1 cellular context compared by ENCODE assay signal in the genomic region with DNA sequence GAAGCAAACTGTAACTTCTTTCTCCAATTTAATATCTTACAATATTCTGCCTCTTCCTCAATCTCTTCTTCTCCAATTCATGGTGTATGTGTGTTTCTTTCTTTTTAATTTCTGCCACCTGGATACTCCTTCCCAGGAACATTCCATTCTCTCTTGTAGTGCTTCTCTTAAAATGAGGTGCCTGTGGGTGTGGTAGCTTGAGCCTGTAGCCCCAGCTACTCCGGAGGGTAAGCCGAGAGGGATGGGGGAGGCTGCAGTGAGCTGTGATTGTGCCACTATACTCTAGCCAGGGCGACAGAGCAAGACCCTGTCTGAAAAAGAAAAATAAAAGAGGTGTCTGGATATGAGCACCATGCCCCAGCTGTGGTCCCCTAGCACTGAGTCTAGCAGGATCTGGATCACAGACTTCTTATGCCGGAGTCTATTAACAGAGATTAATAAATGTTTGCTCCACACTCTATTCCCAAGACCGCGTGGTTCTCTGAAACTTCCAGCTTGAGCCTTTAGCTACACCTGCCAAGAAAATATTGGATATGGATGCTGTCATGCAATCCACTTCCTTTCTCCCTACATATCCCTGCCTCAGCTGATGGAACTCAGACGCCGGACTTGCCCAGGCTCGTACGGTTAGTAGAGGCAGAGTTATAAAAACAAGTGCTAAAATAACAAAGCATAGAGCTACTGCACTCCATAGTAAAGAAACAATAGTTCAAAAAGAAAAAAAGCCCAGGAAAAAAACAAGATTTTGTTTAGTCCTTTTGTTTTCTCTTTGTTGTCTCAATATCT.
TF ChIP-seq lines count a peak whose summit lies in the region.

No MANE protein-coding gene starts in this region.

TF ChIP-seq in GM23338, 12 proteins besides CTCF, POLR2A, EP300 and RAD21 (continued from another document):
- TF ChIP-seq, protein P1, sequence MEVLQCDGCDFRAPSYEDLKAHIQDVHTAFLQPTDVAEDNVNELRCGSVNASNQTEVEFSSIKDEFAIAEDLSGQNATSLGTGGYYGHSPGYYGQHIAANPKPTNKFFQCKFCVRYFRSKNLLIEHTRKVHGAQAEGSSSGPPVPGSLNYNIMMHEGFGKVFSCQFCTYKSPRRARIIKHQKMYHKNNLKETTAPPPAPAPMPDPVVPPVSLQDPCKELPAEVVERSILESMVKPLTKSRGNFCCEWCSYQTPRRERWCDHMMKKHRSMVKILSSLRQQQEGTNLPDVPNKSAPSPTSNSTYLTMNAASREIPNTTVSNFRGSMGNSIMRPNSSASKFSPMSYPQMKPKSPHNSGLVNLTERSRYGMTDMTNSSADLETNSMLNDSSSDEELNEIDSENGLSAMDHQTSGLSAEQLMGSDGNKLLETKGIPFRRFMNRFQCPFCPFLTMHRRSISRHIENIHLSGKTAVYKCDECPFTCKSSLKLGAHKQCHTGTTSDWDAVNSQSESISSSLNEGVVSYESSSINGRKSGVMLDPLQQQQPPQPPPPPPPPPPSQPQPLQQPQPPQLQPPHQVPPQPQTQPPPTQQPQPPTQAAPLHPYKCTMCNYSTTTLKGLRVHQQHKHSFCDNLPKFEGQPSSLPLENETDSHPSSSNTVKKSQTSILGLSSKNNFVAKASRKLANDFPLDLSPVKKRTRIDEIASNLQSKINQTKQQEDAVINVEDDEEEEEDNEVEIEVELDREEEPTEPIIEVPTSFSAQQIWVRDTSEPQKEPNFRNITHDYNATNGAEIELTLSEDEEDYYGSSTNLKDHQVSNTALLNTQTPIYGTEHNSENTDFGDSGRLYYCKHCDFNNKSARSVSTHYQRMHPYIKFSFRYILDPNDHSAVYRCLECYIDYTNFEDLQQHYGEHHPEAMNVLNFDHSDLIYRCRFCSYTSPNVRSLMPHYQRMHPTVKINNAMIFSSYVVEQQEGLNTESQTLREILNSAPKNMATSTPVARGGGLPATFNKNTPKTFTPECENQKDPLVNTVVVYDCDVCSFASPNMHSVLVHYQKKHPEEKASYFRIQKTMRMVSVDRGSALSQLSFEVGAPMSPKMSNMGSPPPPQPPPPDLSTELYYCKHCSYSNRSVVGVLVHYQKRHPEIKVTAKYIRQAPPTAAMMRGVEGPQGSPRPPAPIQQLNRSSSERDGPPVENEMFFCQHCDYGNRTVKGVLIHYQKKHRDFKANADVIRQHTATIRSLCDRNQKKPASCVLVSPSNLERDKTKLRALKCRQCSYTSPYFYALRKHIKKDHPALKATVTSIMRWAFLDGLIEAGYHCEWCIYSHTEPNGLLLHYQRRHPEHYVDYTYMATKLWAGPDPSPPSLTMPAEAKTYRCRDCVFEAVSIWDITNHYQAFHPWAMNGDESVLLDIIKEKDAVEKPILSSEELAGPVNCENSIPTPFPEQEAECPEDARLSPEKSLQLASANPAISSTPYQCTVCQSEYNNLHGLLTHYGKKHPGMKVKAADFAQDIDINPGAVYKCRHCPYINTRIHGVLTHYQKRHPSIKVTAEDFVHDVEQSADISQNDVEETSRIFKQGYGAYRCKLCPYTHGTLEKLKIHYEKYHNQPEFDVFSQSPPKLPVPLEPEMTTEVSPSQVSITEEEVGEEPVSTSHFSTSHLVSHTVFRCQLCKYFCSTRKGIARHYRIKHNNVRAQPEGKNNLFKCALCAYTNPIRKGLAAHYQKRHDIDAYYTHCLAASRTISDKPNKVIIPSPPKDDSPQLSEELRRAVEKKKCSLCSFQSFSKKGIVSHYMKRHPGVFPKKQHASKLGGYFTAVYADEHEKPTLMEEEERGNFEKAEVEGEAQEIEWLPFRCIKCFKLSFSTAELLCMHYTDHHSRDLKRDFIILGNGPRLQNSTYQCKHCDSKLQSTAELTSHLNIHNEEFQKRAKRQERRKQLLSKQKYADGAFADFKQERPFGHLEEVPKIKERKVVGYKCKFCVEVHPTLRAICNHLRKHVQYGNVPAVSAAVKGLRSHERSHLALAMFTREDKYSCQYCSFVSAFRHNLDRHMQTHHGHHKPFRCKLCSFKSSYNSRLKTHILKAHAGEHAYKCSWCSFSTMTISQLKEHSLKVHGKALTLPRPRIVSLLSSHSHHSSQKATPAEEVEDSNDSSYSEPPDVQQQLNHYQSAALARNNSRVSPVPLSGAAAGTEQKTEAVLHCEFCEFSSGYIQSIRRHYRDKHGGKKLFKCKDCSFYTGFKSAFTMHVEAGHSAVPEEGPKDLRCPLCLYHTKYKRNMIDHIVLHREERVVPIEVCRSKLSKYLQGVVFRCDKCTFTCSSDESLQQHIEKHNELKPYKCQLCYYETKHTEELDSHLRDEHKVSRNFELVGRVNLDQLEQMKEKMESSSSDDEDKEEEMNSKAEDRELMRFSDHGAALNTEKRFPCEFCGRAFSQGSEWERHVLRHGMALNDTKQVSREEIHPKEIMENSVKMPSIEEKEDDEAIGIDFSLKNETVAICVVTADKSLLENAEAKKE (CRISPR knock-in tag; IDR thresholded peaks at IDR 0.05) = no peak
- TF ChIP-seq ZNF114 (CRISPR knock-in tag; IDR thresholded peaks at IDR 0.05) (no peak), JUNB (IDR thresholded peaks at IDR 0.05; ENCODE audit: unreplicated experiment) (no peak), EZH2phosphoT487 (IDR thresholded peaks at IDR 0.05; ENCODE audit: unreplicated experiment) (no peak)
- TF ChIP-seq, protein P2, sequence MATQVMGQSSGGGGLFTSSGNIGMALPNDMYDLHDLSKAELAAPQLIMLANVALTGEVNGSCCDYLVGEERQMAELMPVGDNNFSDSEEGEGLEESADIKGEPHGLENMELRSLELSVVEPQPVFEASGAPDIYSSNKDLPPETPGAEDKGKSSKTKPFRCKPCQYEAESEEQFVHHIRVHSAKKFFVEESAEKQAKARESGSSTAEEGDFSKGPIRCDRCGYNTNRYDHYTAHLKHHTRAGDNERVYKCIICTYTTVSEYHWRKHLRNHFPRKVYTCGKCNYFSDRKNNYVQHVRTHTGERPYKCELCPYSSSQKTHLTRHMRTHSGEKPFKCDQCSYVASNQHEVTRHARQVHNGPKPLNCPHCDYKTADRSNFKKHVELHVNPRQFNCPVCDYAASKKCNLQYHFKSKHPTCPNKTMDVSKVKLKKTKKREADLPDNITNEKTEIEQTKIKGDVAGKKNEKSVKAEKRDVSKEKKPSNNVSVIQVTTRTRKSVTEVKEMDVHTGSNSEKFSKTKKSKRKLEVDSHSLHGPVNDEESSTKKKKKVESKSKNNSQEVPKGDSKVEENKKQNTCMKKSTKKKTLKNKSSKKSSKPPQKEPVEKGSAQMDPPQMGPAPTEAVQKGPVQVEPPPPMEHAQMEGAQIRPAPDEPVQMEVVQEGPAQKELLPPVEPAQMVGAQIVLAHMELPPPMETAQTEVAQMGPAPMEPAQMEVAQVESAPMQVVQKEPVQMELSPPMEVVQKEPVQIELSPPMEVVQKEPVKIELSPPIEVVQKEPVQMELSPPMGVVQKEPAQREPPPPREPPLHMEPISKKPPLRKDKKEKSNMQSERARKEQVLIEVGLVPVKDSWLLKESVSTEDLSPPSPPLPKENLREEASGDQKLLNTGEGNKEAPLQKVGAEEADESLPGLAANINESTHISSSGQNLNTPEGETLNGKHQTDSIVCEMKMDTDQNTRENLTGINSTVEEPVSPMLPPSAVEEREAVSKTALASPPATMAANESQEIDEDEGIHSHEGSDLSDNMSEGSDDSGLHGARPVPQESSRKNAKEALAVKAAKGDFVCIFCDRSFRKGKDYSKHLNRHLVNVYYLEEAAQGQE (IDR thresholded peaks at IDR 0.05; ENCODE audit: unreplicated experiment) = no peak
- TF ChIP-seq, protein P3, sequence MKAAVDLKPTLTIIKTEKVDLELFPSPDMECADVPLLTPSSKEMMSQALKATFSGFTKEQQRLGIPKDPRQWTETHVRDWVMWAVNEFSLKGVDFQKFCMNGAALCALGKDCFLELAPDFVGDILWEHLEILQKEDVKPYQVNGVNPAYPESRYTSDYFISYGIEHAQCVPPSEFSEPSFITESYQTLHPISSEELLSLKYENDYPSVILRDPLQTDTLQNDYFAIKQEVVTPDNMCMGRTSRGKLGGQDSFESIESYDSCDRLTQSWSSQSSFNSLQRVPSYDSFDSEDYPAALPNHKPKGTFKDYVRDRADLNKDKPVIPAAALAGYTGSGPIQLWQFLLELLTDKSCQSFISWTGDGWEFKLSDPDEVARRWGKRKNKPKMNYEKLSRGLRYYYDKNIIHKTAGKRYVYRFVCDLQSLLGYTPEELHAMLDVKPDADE (IDR thresholded peaks at IDR 0.05) = no peak
